Comparison of ENCODE assay signal across 23 cellular contexts in the genomic region with DNA sequence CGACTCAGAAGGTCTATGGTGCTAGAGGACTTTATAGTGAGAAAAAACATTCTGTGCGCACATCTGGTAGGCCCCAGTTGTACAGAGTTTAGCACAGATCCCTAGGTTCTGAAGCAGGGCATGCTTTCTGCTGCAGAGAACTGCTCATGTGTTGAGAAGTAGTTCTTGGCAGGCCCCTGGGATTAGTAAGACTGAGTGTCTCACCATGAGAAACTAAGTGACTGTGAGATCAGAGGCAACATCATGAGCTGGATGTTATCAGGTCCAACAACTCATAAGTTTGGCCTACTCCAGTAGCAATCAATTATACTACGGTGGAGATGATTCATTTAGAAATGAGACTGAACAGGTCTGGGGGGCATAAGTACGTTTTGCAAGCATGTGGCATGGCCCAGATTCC.
DNase-seq lines count a peak whose midpoint lies in the region; TF ChIP-seq lines count a peak whose summit lies in the region.
"Had no signal": no experiment of that assay in that cellular context is flagged by ENCODE, and none has a peak within 500 bp of the region (broad histone marks: within the 10 kb centered on the region; RNA-seq: fewer than 3 reads in every experiment).

No MANE protein-coding gene starts in this region.

- intact Hi-C loops in ovary (cut with DNase I), result no loop called here

- TF ChIP-seq EP300 in ovary (IDR thresholded peaks at IDR 0.05), result no peak

- no peaks in the 10 kb centered on the region for H3K27me3 ChIP-seq in adipocyte (replicated peaks; ENCODE audit: control insufficient read depth, insufficient read depth, low read length)
- H3K27me3 ChIP-seq in ovary, result no peaks in the 10 kb centered on the region
- H3K27me3 ChIP-seq: spleen had no signal

- H3K9me3 ChIP-seq in adipocyte (ENCODE audit: control insufficient read depth, low read length) (no peaks in the 10 kb centered on the region), ovary (no peaks in the 10 kb centered on the region)
- H3K9me3 ChIP-seq: spleen had no signal

- H3K36me3 ChIP-seq in adipocyte (ENCODE audit: control insufficient read depth, insufficient read depth, low read length, severe bottlenecking) (no peaks in the 10 kb centered on the region), ovary (no peaks in the 10 kb centered on the region)
- H3K36me3 ChIP-seq: spleen, WERI-Rb-1 had no signal

- H3K9ac ChIP-seq in adipocyte (ENCODE audit: low read length), result no peak overlapping the region

- no peak for TF ChIP-seq POLR2A in ovary (IDR thresholded peaks at IDR 0.05)

- no peak overlapping the region for H3K4me3 ChIP-seq in adipocyte (ENCODE audit: low read length)
- no peak overlapping the region for H3K4me3 ChIP-seq in fibroblast of pulmonary artery (replicated peaks; ENCODE audit: low read depth, low read length)
- no peak overlapping the region for H3K4me3 ChIP-seq in ovary
- H3K4me3 ChIP-seq: spleen had no signal

- TF ChIP-seq CTCF in fibroblast of pulmonary artery (IDR thresholded peaks at IDR 0.05; ENCODE audit: low read length, missing control alignments) (no peak), ovary (IDR thresholded peaks at IDR 0.05) (no peak)

- H3K27ac ChIP-seq in ovary, result no peak overlapping the region
- H3K27ac ChIP-seq: spleen, WERI-Rb-1 had no signal

- DNase-seq in ACHN (peak; percentile 0), GM04504 (ENCODE audit: low read depth) (peak; percentile 64), adipocyte (ENCODE audit: low read depth) (peak; percentile 13), fibroblast of pulmonary artery (ENCODE audit: low read depth) (peak; percentile 14), NCI-H128 (lab: John Stamatoyannopoulos, UW; ENCODE audit: unreplicated experiment) (no peak), ovary (no peak), OCI-M2 (lab: John Stamatoyannopoulos, UW; ENCODE audit: unreplicated experiment) (no peak), midbrain (lab: John Stamatoyannopoulos, UW) (no peak)
- DNase-seq: activated CD4-positive, alpha-beta T cell treated with anti-CD3 and anti-CD28 coated beads, Interleukin-2, amount 50 U/mL, for 4 hours; activated gamma-delta T cell; anterior cingulate cortex; CD4-positive, alpha-beta memory T cell; foreskin melanocyte; KG1; left cardiac atrium; NCI-H1092; NCI-H2081; NCI-H526; SHP77; spleen; stimulated activated CD4-positive, alpha-beta T cell treated with anti-CD3 and anti-CD28 coated beads, Interleukin-4, amount 100 ng/mL, for 4 hours; substantia nigra; WERI-Rb-1 had no signal

- in situ Hi-C loops in ACHN (cut with HindIII; ENCODE audit: low pct_ligation_motif_present, low pct_unique_long_range_greater_than_20kb, low sequenced_read_pairs), result no loop called here

- WGBS in ovary, 3 donors, result 86 to 90% (median 89%) methylated on average over 4 of the region's 4 CpGs

- H3K4me1 ChIP-seq in adipocyte (ENCODE audit: control insufficient read depth, insufficient read depth, low read length) (no peaks in the 10 kb centered on the region), ovary (ENCODE audit: insufficient read depth) (peaks cover 2% of the 10 kb centered on the region)
- H3K4me1 ChIP-seq: spleen had no signal

Comparison
In these comparisons a context has a peak if more than half of its experiments do, and no peak if none do; other contexts are left out.
1. DNase-seq: peak in ACHN (single experiment), GM04504 (single experiment), adipocyte (single experiment) and fibroblast of pulmonary artery (single experiment); none in NCI-H128 (single experiment), ovary (0 of 5), OCI-M2 (single experiment) and midbrain (single experiment).